In the genomic region with DNA sequence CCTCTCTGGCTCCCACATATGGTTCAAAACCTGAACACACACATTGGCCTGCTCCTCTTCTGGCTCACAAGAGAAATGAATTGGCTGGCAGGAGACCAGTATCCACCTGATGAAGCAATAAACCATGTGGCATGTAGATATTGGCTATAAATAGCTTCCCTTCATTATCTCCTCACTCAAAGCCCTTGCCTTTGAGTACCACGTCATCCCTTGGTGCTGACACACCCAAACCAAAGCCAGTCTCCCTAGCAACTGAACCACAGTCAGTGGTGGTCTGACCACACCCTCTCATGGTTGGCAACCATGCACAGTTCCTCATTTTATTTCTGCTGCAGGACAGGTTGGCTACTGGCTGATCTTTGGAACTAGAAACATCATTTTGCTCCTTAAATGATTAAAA, we compare ENCODE assay signal across 8 cellular contexts.
DNase-seq lines count a peak whose midpoint lies in the region; ATAC-seq and TF ChIP-seq lines count a peak whose summit lies in the region.

No MANE protein-coding gene starts in this region.

- H3K27ac ChIP-seq in PC-3 (ENCODE audit: low read length) (no peak overlapping the region), tibial artery (no peak overlapping the region)

- DNase-seq in NK-92 treated with Interleukin-12 subunit alpha and Interleukin-12 subunit beta, amount 100 ng/mL, for 24 hours (lab: John Stamatoyannopoulos, UW), result peak; percentile 44
- DNase-seq in NK-92 (lab: John Stamatoyannopoulos, UW; ENCODE audit: unreplicated experiment) (no peak), PC-3 (peak; percentile 57), fibroblast of villous mesenchyme (ENCODE audit: low read depth) (peak; percentile 16), foreskin fibroblast (no peak), tibial artery (no peak), HCEC 1CT (no peak)

- H3F3A ChIP-seq in PC-3 (ENCODE audit: low read length, unreplicated experiment), result no peaks in the 10 kb centered on the region

- H3K4me2 ChIP-seq in PC-3 (ENCODE audit: low read length), result no peak overlapping the region

- H2AFZ ChIP-seq in PC-3 (ENCODE audit: low read length), result no peak overlapping the region

- H3K36me3 ChIP-seq in PC-3 (ENCODE audit: low read depth, low read length) (no peaks in the 10 kb centered on the region), tibial artery (no peaks in the 10 kb centered on the region)

- POLR2A ChIA-PET in PC-3 (lab: Charles Lee; ENCODE audit: unreplicated experiment), result no interaction called here

- TF ChIP-seq CTCF in PC-3 (conservative IDR thresholded peaks at IDR 0.05; ENCODE audit: low read depth, low read length) (no peak), fibroblast of villous mesenchyme (IDR thresholded peaks at IDR 0.05; ENCODE audit: insufficient read depth, low read depth, low read length) (no peak), foreskin fibroblast (IDR thresholded peaks at IDR 0.05; ENCODE audit: low read depth, low read length) (no peak), tibial artery (IDR thresholded peaks at IDR 0.05) (no peak)

- CTCF ChIA-PET in PC-3 (lab: Charles Lee), result no interaction called here

- no peaks in the 10 kb centered on the region for H3K27me3 ChIP-seq in PC-3 (ENCODE audit: low read length)
- H3K27me3 ChIP-seq in tibial artery, result no peaks in the 10 kb centered on the region

- no peaks in the 10 kb centered on the region for H3K9me2 ChIP-seq in PC-3 (replicated peaks; ENCODE audit: low read length)

- no peak overlapping the region for H3K4me3 ChIP-seq in PC-3 (ENCODE audit: low read length)
- H3K4me3 ChIP-seq in fibroblast of villous mesenchyme (ENCODE audit: low read depth, low read length), result no peak overlapping the region
- H3K4me3 ChIP-seq in foreskin fibroblast (ENCODE audit: low read depth in 1 of 2, low read length in 2 of 2), result no peak overlapping the region
- H3K4me3 ChIP-seq in tibial artery, result no peak overlapping the region

- ATAC-seq in HG02970 (IDR thresholded peaks at IDR 0.05; ENCODE audit: low FRiP score, unreplicated experiment) (peak; percentile 91), PC-3 (no peak)

- BruUV-seq in PC-3 (replicated peaks; lab: Mats Ljungman, UMichigan), result no TSS peak

- intact Hi-C loops in PC-3 (cut with micrococcal nuclease) (no loop called here), tibial artery (cut with DNase I; ENCODE audit: low total_unique reads) (no loop called here)

- H3K4me1 ChIP-seq in PC-3 (ENCODE audit: insufficient read depth, low read length) (peaks cover 8% of the 10 kb centered on the region; the same call in 1 of the 2 replicates), tibial artery (no peaks in the 10 kb centered on the region)

- no peak overlapping the region for H3K9ac ChIP-seq in PC-3 (ENCODE audit: low read length)

- no peaks in the 10 kb centered on the region for H4K20me1 ChIP-seq in PC-3 (ENCODE audit: low read length)

- no peaks in the 10 kb centered on the region for H3K79me2 ChIP-seq in PC-3 (ENCODE audit: low read length)

- H3K9me3 ChIP-seq in PC-3 (ENCODE audit: low read length) (no peaks in the 10 kb centered on the region), tibial artery (peaks cover 0 to 18% (median 0%) of the 10 kb centered on the region in 3 donors)

Comparison
In these comparisons a context has a peak if more than half of its experiments do, and no peak if none do; other contexts are left out.
1. DNase-seq: peak in NK-92 treated with Interleukin-12 subunit alpha and Interleukin-12 subunit beta, amount 100 ng/mL, for 24 hours (single experiment), PC-3 (single experiment) and fibroblast of villous mesenchyme (single experiment); none in NK-92 (single experiment), foreskin fibroblast (0 of 2), tibial artery (0 of 2) and HCEC 1CT (single experiment).